In genomic region chr7:20440472-20441105, GRCh38 we compare ENCODE assay signal across 9 cellular contexts.
DNase-seq lines count a peak whose midpoint lies in the region; ATAC-seq and TF ChIP-seq lines count a peak whose summit lies in the region.
"Had no signal": no experiment of that assay in that cellular context is flagged by ENCODE, and none has a peak within 500 bp of the region (broad histone marks: within the 10 kb centered on the region; RNA-seq: fewer than 3 reads in every experiment).

No MANE protein-coding gene starts in this region.

- H3K27ac ChIP-seq in VCaP = no peak overlapping the region
- no peak overlapping the region for H3K27ac ChIP-seq in iPS DF 6.9 (ENCODE audit: low read length)

- H3K4me1 ChIP-seq in iPS DF 6.9 (ENCODE audit: control insufficient read depth, insufficient read depth, low read length) = peaks cover 4% of the 10 kb centered on the region; the same call in 1 of the 2 replicates

- no peaks in the 10 kb centered on the region for H3K27me3 Mint-ChIP-seq in T-helper 17 cell

- H3K4me1 Mint-ChIP-seq in T-helper 17 cell = no peaks in the 10 kb centered on the region

- WGBS in iPS DF 6.9 (ENCODE audit: insufficient coverage, insufficient read length) = no CpG with 5 or more reads among the region's 9 CpGs

- TF ChIP-seq CTCF in AG09319 (IDR thresholded peaks at IDR 0.05; ENCODE audit: low read depth, low read length) (peak; percentile 35), VCaP (conservative IDR thresholded peaks at IDR 0.05) (0 out of 2 replicates have a peak, but pooled peaks have one; percentile 13)

- H3K27ac Mint-ChIP-seq in T-helper 17 cell = no peak overlapping the region
- H3K27ac Mint-ChIP-seq: activated B cell treated with CpG ODN at 0.5 μM for 24 hours had no signal

- no peaks in the 10 kb centered on the region for H3K36me3 Mint-ChIP-seq in T-helper 17 cell (ENCODE audit: low read depth)

- H3K36me3 ChIP-seq in H7 (replicated peaks; ENCODE audit: control insufficient read depth, insufficient read depth, low read length) = no peaks in the 10 kb centered on the region
- no peaks in the 10 kb centered on the region for H3K36me3 ChIP-seq in iPS DF 6.9 (ENCODE audit: control insufficient read depth, insufficient read depth, low read length)

- H3K9me3 ChIP-seq in iPS DF 6.9 (ENCODE audit: control insufficient read depth, insufficient read depth, low read length) (no peaks in the 10 kb centered on the region), T-helper 17 cell (ENCODE audit: control insufficient read depth, low read length, poor library complexity, severe bottlenecking) (no peaks in the 10 kb centered on the region)

- DNase-seq in AG09319 (ENCODE audit: extremely low read depth, low read depth) (no peak), H7 (peak; percentile 22), iPS DF 6.9 (ENCODE audit: low read depth, low spot score) (peak; percentile 43), T-helper 17 cell (no peak), T1000 (lab: John Stamatoyannopoulos, UW) (no peak), NCI-H1694 (lab: John Stamatoyannopoulos, UW) (no peak)
- DNase-seq: activated B cell treated with CpG ODN at 0.5 μM for 24 hours had no signal

- no peak overlapping the region for H3K4me3 Mint-ChIP-seq in T-helper 17 cell
- H3K4me3 Mint-ChIP-seq: activated B cell treated with CpG ODN at 0.5 μM for 24 hours had no signal

- ATAC-seq in T-helper 17 cell (no peak), GM18517 (IDR thresholded peaks at IDR 0.05; ENCODE audit: unreplicated experiment) (no peak)

- H3K27me3 ChIP-seq in H7 (ENCODE audit: control insufficient read depth, insufficient read depth, low read length) = no peaks in the 10 kb centered on the region
- H3K27me3 ChIP-seq in iPS DF 6.9 (ENCODE audit: control insufficient read depth, insufficient read depth, low read length) = no peaks in the 10 kb centered on the region

- H3K4me3 ChIP-seq in H7 (ENCODE audit: insufficient read depth, low read depth, low read length) (no peak overlapping the region), iPS DF 6.9 (ENCODE audit: low read length) (no peak overlapping the region)

Comparison
In these comparisons a context has a peak if more than half of its experiments do, and no peak if none do; other contexts are left out.
1. DNase-seq: peak in H7 (single experiment) and iPS DF 6.9 (single experiment); none in AG09319 (single experiment), T-helper 17 cell (0 of 3), T1000 (single experiment) and NCI-H1694 (single experiment).